In the genomic region with DNA sequence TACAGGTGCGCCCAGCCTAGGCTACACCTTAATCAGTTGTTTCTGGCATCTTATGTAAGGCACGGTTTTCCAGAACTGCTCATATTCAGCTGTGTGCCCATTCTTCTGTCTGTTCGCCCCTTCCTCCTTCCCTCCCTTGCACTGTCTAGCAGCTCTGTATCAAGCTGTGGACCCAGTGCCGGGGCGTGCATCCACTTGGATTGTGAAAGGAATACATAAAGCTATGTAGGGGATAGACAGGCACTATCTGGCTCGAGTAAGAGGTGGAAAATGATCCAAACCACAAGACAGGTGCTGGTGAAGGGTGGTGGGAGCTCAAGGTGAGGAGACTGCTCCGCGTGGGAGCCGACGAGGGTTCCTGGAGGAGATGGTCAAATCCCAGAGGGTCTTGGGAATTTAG, we compare ENCODE assay signal across 19 cellular contexts. TPM values are rescaled to one million over a fixed set of nuclear protein-coding genes. Genes with fewer than 3 reads are reported as not detected.
DNase-seq lines count a peak whose midpoint lies in the region; ATAC-seq and TF ChIP-seq lines count a peak whose summit lies in the region.
"Had no signal": no experiment of that assay in that cellular context is flagged by ENCODE, and none has a peak within 500 bp of the region (broad histone marks: within the 10 kb centered on the region; RNA-seq: fewer than 3 reads in every experiment).

No MANE protein-coding gene starts in this region.

- no peak for DNase-seq in activated CD8-positive, alpha-beta memory T cell treated with anti-CD3 and anti-CD28 coated beads, Interleukin-2, amount 10 ng/mL, durations not matched to agents 7 days and 5 days
- DNase-seq in activated CD8-positive, alpha-beta memory T cell treated with anti-CD3 and anti-CD28 coated beads for 24 hours, result no peak
- DNase-seq in adipocyte (ENCODE audit: low read depth), result no peak
- DNase-seq in type B pancreatic cell (ENCODE audit: extremely low spot score, unreplicated experiment), result no peak
- DNase-seq in stimulated activated CD4-positive, alpha-beta T cell treated with anti-CD3 and anti-CD28 coated beads, Interleukin-4, amount 100 ng/mL, for 4 hours, result no peak
- DNase-seq in body of pancreas, result no peak
- no peak for DNase-seq in putamen (ENCODE audit: low spot score)
- DNase-seq: activated CD4-positive, alpha-beta T cell treated with anti-CD3 and anti-CD28 coated beads, Interleukin-2, amount 50 U/mL, for 48 hours; activated effector memory CD4-positive, alpha-beta T cell treated with Interleukin-2 at 50 U/mL for 16 hours; Caco-2; heart right ventricle; NCI-H2029; NCI-H524 treated with DMSO at 0.1 percent for 48 hours; PC-3 had no signal

- TF ChIP-seq POLR2A in body of pancreas (IDR thresholded peaks at IDR 0.05), result no peak

- H3K4me3 ChIP-seq in adipocyte (ENCODE audit: low read length), result peak overlapping the region; percentile 96
- H3K4me3 ChIP-seq in muscle layer of duodenum (ENCODE audit: low read depth in 1 of 2, low read length in 2 of 2), result no peak overlapping the region
- H3K4me3 ChIP-seq in body of pancreas, result no peak overlapping the region
- H3K4me3 ChIP-seq: GM12878, SJSA1 had no signal

- H3K27ac ChIP-seq in muscle layer of duodenum (ENCODE audit: low read length) (peak overlapping the region; percentile 39), body of pancreas (no peak overlapping the region)
- H3K27ac ChIP-seq: SJSA1 had no signal

- H3K4me1 Mint-ChIP-seq in activated CD8-positive, alpha-beta memory T cell treated with anti-CD3 and anti-CD28 coated beads, Interleukin-2, amount 10 ng/mL, durations not matched to agents 7 days and 5 days, result peaks cover 66% of the 10 kb centered on the region
- peaks cover 26% of the 10 kb centered on the region for H3K4me1 Mint-ChIP-seq in type B pancreatic cell (ENCODE audit: unreplicated experiment)

- WGBS in body of pancreas, 2 donors, result 82 to 91% methylated on average over 10 of the region's 10 CpGs

- peak overlapping the region; percentile 15 for H3K27ac Mint-ChIP-seq in activated CD8-positive, alpha-beta memory T cell treated with anti-CD3 and anti-CD28 coated beads, Interleukin-2, amount 10 ng/mL, durations not matched to agents 7 days and 5 days
- no peak overlapping the region for H3K27ac Mint-ChIP-seq in type B pancreatic cell

- peaks cover 11% of the 10 kb centered on the region for H3K36me3 Mint-ChIP-seq in activated CD8-positive, alpha-beta memory T cell treated with anti-CD3 and anti-CD28 coated beads, Interleukin-2, amount 10 ng/mL, durations not matched to agents 7 days and 5 days
- no peaks in the 10 kb centered on the region for H3K36me3 Mint-ChIP-seq in type B pancreatic cell

- TF ChIP-seq CTCF in type B pancreatic cell (conservative IDR thresholded peaks at IDR 0.05) (no peak), body of pancreas (IDR thresholded peaks at IDR 0.05) (no peak)

- H3K36me3 ChIP-seq in adipocyte (ENCODE audit: control insufficient read depth, insufficient read depth, low read length, severe bottlenecking) (peaks cover 17% of the 10 kb centered on the region), muscle layer of duodenum (ENCODE audit: control insufficient read depth in 1 of 2, insufficient read depth in 2 of 2, low read length in 2 of 2) (no peaks in the 10 kb centered on the region), body of pancreas (replicated peaks in 1 of 2; ENCODE audit: insufficient read depth in 1 of 2, low read depth in 2 of 2) (no peaks in the 10 kb centered on the region)
- H3K36me3 ChIP-seq: heart right ventricle had no signal

- H3K9me3 Mint-ChIP-seq in activated CD8-positive, alpha-beta memory T cell treated with anti-CD3 and anti-CD28 coated beads, Interleukin-2, amount 10 ng/mL, durations not matched to agents 7 days and 5 days (ENCODE audit: low read depth), result no peaks in the 10 kb centered on the region
- no peaks in the 10 kb centered on the region for H3K9me3 Mint-ChIP-seq in type B pancreatic cell
- H3K9me3 Mint-ChIP-seq: stimulated activated naive CD8-positive, alpha-beta T cell treated with anti-CD3 and anti-CD28 coated beads, Interleukin-15, Interleukin-2, amounts not matched to agents 100 ng/mL and 50 ng/mL, for 24 hours had no signal

- H3K27me3 Mint-ChIP-seq in activated CD8-positive, alpha-beta memory T cell treated with anti-CD3 and anti-CD28 coated beads, Interleukin-2, amount 10 ng/mL, durations not matched to agents 7 days and 5 days, result peaks cover 16% of the 10 kb centered on the region
- H3K27me3 Mint-ChIP-seq in type B pancreatic cell, result peaks cover 50% of the 10 kb centered on the region
- H3K27me3 Mint-ChIP-seq: stimulated activated naive CD8-positive, alpha-beta T cell treated with anti-CD3 and anti-CD28 coated beads, Interleukin-15, Interleukin-2, amounts not matched to agents 100 ng/mL and 50 ng/mL, for 24 hours had no signal

- no peak for ATAC-seq in activated CD8-positive, alpha-beta memory T cell treated with anti-CD3 and anti-CD28 coated beads, Interleukin-2, amount 10 ng/mL, durations not matched to agents 7 days and 5 days
- ATAC-seq in body of pancreas, result no peak
- ATAC-seq: GM12878, PC-3 had no signal

- H3K27me3 ChIP-seq in adipocyte (replicated peaks; ENCODE audit: control insufficient read depth, insufficient read depth, low read length) (no peaks in the 10 kb centered on the region), muscle layer of duodenum (ENCODE audit: low read depth, low read length) (no peaks in the 10 kb centered on the region), body of pancreas (no peaks in the 10 kb centered on the region)
- H3K27me3 ChIP-seq: dorsolateral prefrontal cortex, SJSA1 had no signal

- H3K9me3 ChIP-seq in adipocyte (ENCODE audit: control insufficient read depth, low read length), result no peaks in the 10 kb centered on the region
- H3K9me3 ChIP-seq in muscle layer of duodenum (ENCODE audit: control insufficient read depth in 1 of 2, low read length in 2 of 2), result no peaks in the 10 kb centered on the region
- no peaks in the 10 kb centered on the region for H3K9me3 ChIP-seq in body of pancreas
- H3K9me3 ChIP-seq: Caco-2, heart right ventricle, SJSA1 had no signal

- intact Hi-C loops in body of pancreas (cut with DNase I), result no loop called here

- peaks cover 69% of the 10 kb centered on the region for H3K4me1 ChIP-seq in adipocyte (ENCODE audit: control insufficient read depth, insufficient read depth, low read length)
- peaks cover 32 to 63% of the 10 kb centered on the region in 2 donors for H3K4me1 ChIP-seq in muscle layer of duodenum (ENCODE audit: control insufficient read depth in 1 of 2, insufficient read depth in 2 of 2, low read length in 2 of 2)
- peaks cover 19% of the 10 kb centered on the region for H3K4me1 ChIP-seq in body of pancreas

- peak overlapping the region; percentile 99 for H3K4me3 Mint-ChIP-seq in activated CD8-positive, alpha-beta memory T cell treated with anti-CD3 and anti-CD28 coated beads, Interleukin-2, amount 10 ng/mL, durations not matched to agents 7 days and 5 days
- H3K4me3 Mint-ChIP-seq in type B pancreatic cell, result peak overlapping the region; percentile 33

- H3K9ac ChIP-seq in adipocyte (ENCODE audit: low read length), result peak overlapping the region; percentile 12

- CTCF ChIA-PET in activated CD8-positive, alpha-beta memory T cell treated with anti-CD3 and anti-CD28 coated beads, Interleukin-2, amount 10 ng/mL, durations not matched to agents 7 days and 5 days (lab: Charles Lee), result interaction anchor here (1.2 to 5.4 kb wide), 3 partner anchors 11 to 36 kb away, joined by 3 to 49 read pairs (median 16); no protein-coding TSS in a partner anchor

RNA-seq across cellular contexts. Expression of a gene that starts 2.0 kb away (rescaled TPM):
- 10 to 100 TPM; 28.4 to 49.8 TPM for total RNA-seq in activated CD8-positive, alpha-beta memory T cell treated with anti-CD3 and anti-CD28 coated beads, Interleukin-2, amount 10 ng/mL, durations not matched to agents 7 days and 5 days
- total RNA-seq in type B pancreatic cell (ENCODE audit: low replicate concordance), result 4.6 and 17.8 TPM in 2 replicates
- 1 to 10 TPM; 1.6 to 4.4 TPM for total RNA-seq in body of pancreas

RNA-seq across cellular contexts. Expression of a gene that starts 30.7 kb away (rescaled TPM):
- total RNA-seq in activated CD8-positive, alpha-beta memory T cell treated with anti-CD3 and anti-CD28 coated beads, Interleukin-2, amount 10 ng/mL, durations not matched to agents 7 days and 5 days, result under 1 TPM in 1 of 2 experiments, not detected in 1; 0.15 TPM
- total RNA-seq in type B pancreatic cell (ENCODE audit: low replicate concordance) (not detected in 2 replicates), body of pancreas (not detected)
- total RNA-seq: Caco-2, GM12878 had no signal

RNA-seq across cellular contexts. Expression of a gene that starts 52.2 kb away (rescaled TPM):
- 100 to 1,000 TPM; 156 to 177 TPM for total RNA-seq in activated CD8-positive, alpha-beta memory T cell treated with anti-CD3 and anti-CD28 coated beads, Interleukin-2, amount 10 ng/mL, durations not matched to agents 7 days and 5 days
- total RNA-seq in type B pancreatic cell (ENCODE audit: low replicate concordance) (220 and 233 TPM in 2 replicates), body of pancreas (100 to 1,000 TPM in 1 of 2 donors, 10 to 100 TPM in 1; 86.7 to 145 TPM)
